Comparison of ENCODE assay signal across 8 cellular contexts in genomic region chr16:31117384-31118222, GRCh38. TPM values are rescaled to one million over a fixed set of nuclear protein-coding genes. Genes with fewer than 3 reads are reported as not detected.
DNase-seq lines count a peak whose midpoint lies in the region; ATAC-seq and TF ChIP-seq lines count a peak whose summit lies in the region.

Gene KAT8, plus strand, starts transcription at chr16:31117664. Its CDS starts 18 bp downstream, at chr16:31117682.

- H3K9me3 Mint-ChIP-seq in WTC11, result no peaks in the 10 kb centered on the region

- TF ChIP-seq CTCF in AG04450 (IDR thresholded peaks at IDR 0.05; ENCODE audit: low read depth, low read length) (no peak), WTC11 (IDR thresholded peaks at IDR 0.05) (no peak), cardiac fibroblast (IDR thresholded peaks at IDR 0.05; ENCODE audit: low read depth, low read length) (no peak), spleen (IDR thresholded peaks at IDR 0.05 in 8 of 11, conservative IDR thresholded peaks at IDR 0.05 in 3 of 11) (peak in 1 of 11 experiments; percentile 8)

- H3K9me3 ChIP-seq in AG04450 (ENCODE audit: control insufficient read depth, insufficient read depth, low read length) (no peaks in the 10 kb centered on the region; the same call in 1 of the 2 replicates), spleen (no peaks in the 10 kb centered on the region)

- ATAC-seq in GM18909 (IDR thresholded peaks at IDR 0.05; ENCODE audit: poor library complexity, unreplicated experiment), result peak; percentile 89
- peak; percentile 91 for ATAC-seq in HG03175 (IDR thresholded peaks at IDR 0.05; ENCODE audit: unreplicated experiment)
- ATAC-seq in WTC11, result peak; percentile 93

- WGBS in spleen, 5 donors, result 0 to 1% (median 0%) methylated on average over 35 to 68 of the region's 68 CpGs

- H3K36me3 Mint-ChIP-seq in WTC11, result peaks cover 33% of the 10 kb centered on the region

- DNase-seq in AG04450 (ENCODE audit: low read depth, low spot score) (peak; percentile 94), NCI-H226 (peak; percentile 96), WTC11 (ENCODE audit: low spot score) (peak; percentile 96), cardiac fibroblast (ENCODE audit: low read depth in 2 of 2) (peak; percentile 99), inferior parietal cortex (ENCODE audit: extremely low spot score) (peak; percentile 98), spleen (peak; percentile 99)

- no peaks in the 10 kb centered on the region for H3K27me3 ChIP-seq in AG04450 (ENCODE audit: control insufficient read depth, insufficient read depth, low read length)
- H3K27me3 ChIP-seq in spleen (replicated peaks in 1 of 7), result no peaks in the 10 kb centered on the region

- H3K4me1 Mint-ChIP-seq in WTC11, result peaks cover 16% of the 10 kb centered on the region

- H3K27ac ChIP-seq in AG04450 (ENCODE audit: low read depth, low read length) (peak within 1 kb of the TSS; percentile 96), spleen (peak within 1 kb of the TSS; percentile 94 to 99 (median 98))

- CTCF ChIA-PET in AG04450 (lab: Charles Lee), result interaction anchor here (1.4 to 2.6 kb wide), 2 partner anchors 25 to 164 kb away, joined by 4 to 23 read pairs; no protein-coding TSS in a partner anchor
- CTCF ChIA-PET in WTC11 (lab: Charles Lee), result interaction anchor here (0.6 to 2.9 kb wide), 28 partner anchors 9 to 338 kb away, joined by 3 to 58 read pairs (median 4); partner anchors contain the start of genes FUS, HSD3B7, PRSS8 and PYCARD

- H3K4me3 Mint-ChIP-seq in WTC11, result peak within 1 kb of the TSS; percentile 83

- peak within 1 kb of the TSS; percentile 80 for H3K27ac Mint-ChIP-seq in WTC11

- peak within 1 kb of the TSS; percentile 91 for H3K4me3 ChIP-seq in AG04450 (ENCODE audit: low read depth, low read length)
- H3K4me3 ChIP-seq in cardiac fibroblast (replicated peaks in 1 of 2; ENCODE audit: low read depth in 2 of 2, low read length in 2 of 2), result peak within 1 kb of the TSS; percentile 60 to 66
- peak within 1 kb of the TSS; percentile 57 to 80 (median 69) for H3K4me3 ChIP-seq in spleen

- POLR2A ChIA-PET in AG04450 (lab: Yijun Ruan, JAX) (interaction anchor here (0.5 to 3.2 kb wide), 21 partner anchors 9 to 354 kb away, joined by 3 to 41 read pairs (median 4); partner anchors contain the start of genes FUS, HSD3B7, TGFB1I1 and VKORC1), WTC11 (lab: Charles Lee) (interaction anchor here (0.6 to 2.1 kb wide), 22 partner anchors 8 to 342 kb away, joined by 3 to 37 read pairs (median 4); partner anchors contain the start of genes FUS, PRSS8, PYCARD and TRIM72)

- H3K27me3 Mint-ChIP-seq in WTC11 (ENCODE audit: low read depth), result no peaks in the 10 kb centered on the region

- peaks cover 6 to 48% (median 38%) of the 10 kb centered on the region in 6 donors for H3K36me3 ChIP-seq in spleen

- H3K4me1 ChIP-seq in spleen, result peaks cover 15 to 73% (median 39%) of the 10 kb centered on the region in 6 donors

- intact Hi-C loops in spleen (cut with DNase I; ENCODE audit: low total_unique reads), result loop anchor here (2.0 kb wide), 1 partner anchor 63 kb away; the partner anchor contains the start of gene FUS

- TF ChIP-seq POLR2A in spleen (IDR thresholded peaks at IDR 0.05), result peak; percentile 35 to 78 (median 76)

TF ChIP-seq in WTC11, 78 proteins besides CTCF, POLR2A, EP300 and RAD21 (continues in another document):
- TF ChIP-seq MAX (CRISPR knock-in tag; IDR thresholded peaks at IDR 0.05) (peak; percentile 70), ZNF512 (CRISPR knock-in tag; IDR thresholded peaks at IDR 0.05; ENCODE audit: borderline replicate concordance) (no peak), CREM (CRISPR knock-in tag; IDR thresholded peaks at IDR 0.05) (peak; percentile 97), HMGA2 (CRISPR knock-in tag; IDR thresholded peaks at IDR 0.05) (peak; percentile 40; the same call in 1 of the 2 replicates), JAZF1 (CRISPR knock-in tag; IDR thresholded peaks at IDR 0.05) (no peak), CREB1 (CRISPR knock-in tag; IDR thresholded peaks at IDR 0.05) (no peak), GABPB1 (CRISPR knock-in tag; IDR thresholded peaks at IDR 0.05) (peak; percentile 88), ZNF416 (CRISPR knock-in tag; IDR thresholded peaks at IDR 0.05) (no peak), MLX (CRISPR knock-in tag; IDR thresholded peaks at IDR 0.05) (no peak), FOXP1 (CRISPR knock-in tag; IDR thresholded peaks at IDR 0.05; ENCODE audit: borderline replicate concordance) (0 out of 2 replicates have a peak, but pooled peaks have one; percentile 40), NR1H2 (CRISPR knock-in tag; IDR thresholded peaks at IDR 0.05) (no peak), NR3C1 (CRISPR knock-in tag; conservative IDR thresholded peaks at IDR 0.05; ENCODE audit: low read depth) (no peak), ARID4B (CRISPR knock-in tag; IDR thresholded peaks at IDR 0.05; ENCODE audit: borderline replicate concordance) (peak; percentile 72; the same call in 1 of the 2 replicates), RELA (CRISPR knock-in tag; IDR thresholded peaks at IDR 0.05; ENCODE audit: borderline replicate concordance) (no peak), FOXK1 (CRISPR knock-in tag; IDR thresholded peaks at IDR 0.05) (peak; percentile 91), ETV6 (CRISPR knock-in tag; IDR thresholded peaks at IDR 0.05) (0 out of 2 replicates have a peak, but pooled peaks have one; percentile 35), SMAD4 (CRISPR knock-in tag; IDR thresholded peaks at IDR 0.05) (peak; percentile 45; the same call in 1 of the 2 replicates), ZBTB43 (CRISPR knock-in tag; IDR thresholded peaks at IDR 0.05) (peak; percentile 38; the same call in 1 of the 2 replicates), NR2C2 (CRISPR knock-in tag; IDR thresholded peaks at IDR 0.05) (peak; percentile 98)

RNA-seq across cellular contexts. Expression of gene KAT8, which starts in this region (rescaled TPM):
- polyA plus RNA-seq in AG04450 (2011; rRNA removed) (23.0 and 24.7 TPM in 2 replicates), spleen (10 to 100 TPM; 48.7 to 63.6 (median 56.5) TPM)
- polyA minus RNA-seq in AG04450 (2011; rRNA and poly(A)+ RNA removed), result 21.9 and 23.6 TPM in 2 replicates
- total RNA-seq in WTC11 (2021) (65.7 to 70.8 TPM (median 69.8 TPM) in 3 replicates), spleen (10 to 100 TPM; 63.2 to 94.8 (median 85.2) TPM)

Comparison
In these comparisons a context has a peak if more than half of its experiments do, and no peak if none do; other contexts are left out.
1. Peak in every context shown above with its lines: DNase-seq, ATAC-seq, H3K4me3 ChIP-seq and H3K27ac ChIP-seq.